Comparison of ENCODE assay signal across 8 cellular contexts in genomic region chr10:113520606-113521481, GRCh38. TPM values are rescaled to one million over a fixed set of nuclear protein-coding genes. Genes with fewer than 3 reads are reported as not detected.
DNase-seq lines count a peak whose midpoint lies in the region; ATAC-seq, FAIRE-seq and TF ChIP-seq lines count a peak whose summit lies in the region.

No MANE protein-coding gene starts in this region.

- CTCF ChIA-PET in endothelial cell of umbilical vein (lab: Charles Lee): interaction anchor here (0.6 to 2.5 kb wide), 19 partner anchors 8 to 1049 kb away, joined by 3 to 38 read pairs (median 5); partner anchors contain the start of gene HABP2

- BruUV-seq in endothelial cell of umbilical vein (replicated peaks; lab: Mats Ljungman, UMichigan): no TSS peak

- no peak overlapping the region for H2BK15ac ChIP-seq in mesendoderm (replicated peaks; ENCODE audit: low read depth)

- no peak overlapping the region for H3K4me3 ChIP-seq in MG63
- H3K4me3 ChIP-seq in endothelial cell of umbilical vein (replicated peaks in 1 of 3; ENCODE audit: insufficient read depth in 1 of 3, low read depth in 1 of 3, low read length in 3 of 3): no peak overlapping the region
- H3K4me3 ChIP-seq in mesendoderm (ENCODE audit: low read length): no peak overlapping the region

- H3K27me3 ChIP-seq in MG63 (no peaks in the 10 kb centered on the region; the same call in 1 of the 2 replicates), endothelial cell of umbilical vein (ENCODE audit: control insufficient read depth in 2 of 2, insufficient read depth in 2 of 2, low read length in 2 of 2) (peaks cover 0 to 1% of the 10 kb centered on the region in 2 experiments), mesendoderm (ENCODE audit: insufficient read depth, low read length, poor library complexity) (no peaks in the 10 kb centered on the region)

- TF ChIP-seq CTCF in endothelial cell of umbilical vein (IDR thresholded peaks at IDR 0.05; ENCODE audit: extremely low read depth in 1 of 2, insufficient read depth in 1 of 2, low read depth in 1 of 2, low read length in 2 of 2): peak; percentile 92 to 95

- no peaks in the 10 kb centered on the region for H3K79me1 ChIP-seq in mesendoderm (ENCODE audit: low read length)

- H3K4me2 ChIP-seq in endothelial cell of umbilical vein (ENCODE audit: insufficient read depth, low read length) (no peak overlapping the region), mesendoderm (ENCODE audit: low read length) (no peak overlapping the region)

- no peak overlapping the region for H3K23ac ChIP-seq in mesendoderm (ENCODE audit: low read length)

- intact Hi-C loops in endothelial cell of umbilical vein (cut with micrococcal nuclease): loop anchor here (1.0 to 5.0 kb wide), 6 partner anchors 42 to 1050 kb away; no protein-coding TSS in a partner anchor

- H3K9me3 ChIP-seq in MG63 (no peaks in the 10 kb centered on the region), endothelial cell of umbilical vein (replicated peaks; ENCODE audit: control insufficient read depth, insufficient read depth, low read length) (no peaks in the 10 kb centered on the region)

- no peak overlapping the region for H2BK120ac ChIP-seq in mesendoderm (ENCODE audit: low read depth, low read length)

- no peak overlapping the region for H4K5ac ChIP-seq in mesendoderm (ENCODE audit: low read length)

- H3K27ac ChIP-seq in endothelial cell of umbilical vein (ENCODE audit: insufficient read depth, low read depth, low read length): no peak overlapping the region
- no peak overlapping the region for H3K27ac ChIP-seq in mesendoderm (ENCODE audit: low read depth, low read length)

- H2AK5ac ChIP-seq in mesendoderm (ENCODE audit: low read length): no peak overlapping the region

- H3K9me1 ChIP-seq in endothelial cell of umbilical vein (replicated peaks; ENCODE audit: control insufficient read depth, extremely low read depth, insufficient read depth, low read length): no peaks in the 10 kb centered on the region

- whole genome bisulfite sequencing in mesendoderm (ENCODE audit: extremely low coverage, insufficient coverage, low lambda C conversion rate): no CpG with 5 or more reads among the region's 8 CpGs

- dilution Hi-C loops in endothelial cell of umbilical vein (cut with MboI; ENCODE audit: extremely low pct_ligation_motif_present, low sequenced_read_pairs): no loop called here

- no peak overlapping the region for H3K4ac ChIP-seq in mesendoderm (ENCODE audit: low read depth, low read length)

- H3K4me1 ChIP-seq in endothelial cell of umbilical vein (ENCODE audit: control insufficient read depth, extremely low read depth, insufficient read depth, low read length): no peaks in the 10 kb centered on the region
- no peaks in the 10 kb centered on the region for H3K4me1 ChIP-seq in mesendoderm (ENCODE audit: control insufficient read depth, low read depth, low read length)

- no peak overlapping the region for H3K18ac ChIP-seq in mesendoderm (ENCODE audit: low read length)

- H2AFZ ChIP-seq in endothelial cell of umbilical vein (ENCODE audit: low read depth, low read length): no peak overlapping the region

- no peak overlapping the region for H3K9ac ChIP-seq in endothelial cell of umbilical vein (replicated peaks; ENCODE audit: extremely low read depth, insufficient read depth, low read length)
- H3K9ac ChIP-seq in mesendoderm (ENCODE audit: low read length): no peak overlapping the region

- H3K79me2 ChIP-seq in endothelial cell of umbilical vein (ENCODE audit: control insufficient read depth, insufficient read depth, low read length) (no peaks in the 10 kb centered on the region), mesendoderm (ENCODE audit: control insufficient read depth, insufficient read depth, low read length) (no peaks in the 10 kb centered on the region)

- POLR2A ChIA-PET in endothelial cell of umbilical vein (lab: Charles Lee): no interaction called here

- H3K36me3 ChIP-seq in MG63 (no peaks in the 10 kb centered on the region), endothelial cell of umbilical vein (ENCODE audit: control insufficient read depth in 2 of 2, extremely low read depth in 1 of 2, insufficient read depth in 2 of 2, low read length in 2 of 2) (no peaks in the 10 kb centered on the region), mesendoderm (ENCODE audit: control insufficient read depth, insufficient read depth, low read length) (no peaks in the 10 kb centered on the region)

- DNase-seq in NCI-H524 (lab: John Stamatoyannopoulos, UW) (peak; percentile 2 to 7), NCI-H524 treated with DMSO at 0.1 percent for 48 hours (lab: John Stamatoyannopoulos, UW) (no peak), MG63 (peak; percentile 66), endothelial cell of umbilical vein (ENCODE audit: low read depth, low spot score) (peak; percentile 73), mesendoderm (peak; percentile 81), ureter (ENCODE audit: low spot score) (peak; percentile 76)

- H4K8ac ChIP-seq in mesendoderm (ENCODE audit: low read depth, low read length): no peak overlapping the region

- ATAC-seq in GM21717 (IDR thresholded peaks at IDR 0.05; ENCODE audit: unreplicated experiment) (peak; percentile 69), SK-N-SH treated with all-trans-retinoic acid at 6 μM for 48 hours (peak; percentile 77)

- H2BK5ac ChIP-seq in mesendoderm (ENCODE audit: low read length): no peak overlapping the region

- TF ChIP-seq POLR2A in endothelial cell of umbilical vein (IDR thresholded peaks at IDR 0.05; ENCODE audit: low read depth, low read length): no peak

- H4K20me1 ChIP-seq in endothelial cell of umbilical vein (replicated peaks; ENCODE audit: control insufficient read depth, extremely low read depth, insufficient read depth, low read length): no peaks in the 10 kb centered on the region

- peak; percentile 90 for FAIRE-seq in endothelial cell of umbilical vein (lab: Jason Lieb, UNC)

- H3K56ac ChIP-seq in mesendoderm (ENCODE audit: low read length): no peak overlapping the region

TF ChIP-seq in SK-N-SH treated with all-trans-retinoic acid at 6 μM for 48 hours, 23 proteins besides CTCF, POLR2A, EP300 and RAD21 (continues in another document):
- TF ChIP-seq ZFP3 (CRISPR knock-in tag; IDR thresholded peaks at IDR 0.05) (peak; percentile 82), TSHZ2 (CRISPR knock-in tag; IDR thresholded peaks at IDR 0.05) (no peak)

TF ChIP-seq in endothelial cell of umbilical vein, 7 proteins besides CTCF, POLR2A, EP300 and RAD21:
- TF ChIP-seq GATA2 (IDR thresholded peaks at IDR 0.05; ENCODE audit: insufficient read depth, insufficient read length, low read depth, low read length) (no peak), FOS (IDR thresholded peaks at IDR 0.05; ENCODE audit: borderline replicate concordance, insufficient read depth, low read length) (no peak), MAX (IDR thresholded peaks at IDR 0.05; ENCODE audit: insufficient read depth, insufficient read length) (no peak), POLR2AphosphoS5 (IDR thresholded peaks at IDR 0.05; ENCODE audit: insufficient read depth, low read depth, low read length) (no peak), JUN (IDR thresholded peaks at IDR 0.05; ENCODE audit: borderline replicate concordance, insufficient read depth, insufficient read length, low read depth) (no peak), EZH2 (IDR thresholded peaks at IDR 0.05; ENCODE audit: borderline replicate concordance, low read depth, low read length, severe bottlenecking) (no peak), MYC (IDR thresholded peaks at IDR 0.05; ENCODE audit: low read depth, low read length) (no peak)

RNA-seq across cellular contexts. Expression of gene HABP2, which starts 32.0 kb away (rescaled TPM):
- total RNA-seq in MG63 (2014; rRNA removed; shearing (Covaris generic); ENCODE audit: low replicate concordance): not detected in 2 replicates
- not detected in 2 replicates for total RNA-seq in endothelial cell of umbilical vein
- 0.04 TPM in 1 of 2 replicates, not detected in the other for polyA plus RNA-seq in endothelial cell of umbilical vein
- not detected in 2 replicates for polyA plus RNA-seq in endothelial cell of umbilical vein (2011; cell fraction: cytosol; rRNA removed)
- polyA plus RNA-seq in endothelial cell of umbilical vein (2011; cell fraction: nucleus; rRNA removed): not detected in 2 replicates
- not detected in 2 replicates for polyA plus RNA-seq in endothelial cell of umbilical vein (2012)
- not detected in 2 replicates for polyA minus RNA-seq in endothelial cell of umbilical vein
- polyA minus RNA-seq in endothelial cell of umbilical vein (2011; cell fraction: cytosol; rRNA and poly(A)+ RNA removed): not detected
- not detected in 2 replicates for polyA minus RNA-seq in endothelial cell of umbilical vein (2011; cell fraction: nucleus; rRNA and poly(A)+ RNA removed)
- not detected for polyA plus RNA-seq in mesendoderm (2013, experiment 1 of 2)
- polyA plus RNA-seq in mesendoderm (2013, experiment 2 of 2): not detected
- total RNA-seq in ureter: 0.23 TPM
